In genomic region chr10:23341004-23341403, GRCh38 we compare ENCODE assay signal across 14 cellular contexts. TPM values are rescaled to one million over a fixed set of nuclear protein-coding genes. Genes with fewer than 3 reads are reported as not detected.
DNase-seq lines count a peak whose midpoint lies in the region; ATAC-seq, FAIRE-seq and TF ChIP-seq lines count a peak whose summit lies in the region.
"Had no signal": no experiment of that assay in that cellular context is flagged by ENCODE, and none has a peak within 500 bp of the region (broad histone marks: within the 10 kb centered on the region; RNA-seq: fewer than 3 reads in every experiment).

No MANE protein-coding gene starts in this region.

- peaks cover 41 to 46% (median 44%) of the 10 kb centered on the region in 3 donors for H3K4me1 Mint-ChIP-seq in T-cell
- H3K4me1 Mint-ChIP-seq in stimulated activated memory B cell treated with anti-CD40 and anti-IgM and Interleukin-4, amounts not matched to agents 10 μg/mL and 1 μg/mL and 100 μg/mL, for 72 hours, result peaks cover 16% of the 10 kb centered on the region

- H3K27me3 ChIP-seq in gastroesophageal sphincter, result peaks cover 31% of the 10 kb centered on the region

- peak; percentile 86 for FAIRE-seq in GM19239 (lab: Jason Lieb, UNC)

- no peaks in the 10 kb centered on the region for H3K36me3 Mint-ChIP-seq in T-cell
- no peaks in the 10 kb centered on the region for H3K36me3 Mint-ChIP-seq in stimulated activated memory B cell treated with anti-CD40 and anti-IgM and Interleukin-4, amounts not matched to agents 10 μg/mL and 1 μg/mL and 100 μg/mL, for 72 hours

- POLR2A ChIA-PET in T-cell (lab: Charles Lee), result interaction anchor here in 1 of 2 donors (1.2 kb wide), 1 partner anchor 100 kb away, joined by 3 read pairs; no protein-coding TSS in a partner anchor

- H3K4me1 ChIP-seq in gastroesophageal sphincter, result peaks cover 0 to 24% (median 0%) of the 10 kb centered on the region in 3 donors
- H3K4me1 ChIP-seq: prostate gland had no signal

- WGBS in gastroesophageal sphincter (ENCODE audit: low coverage in 1 of 2), 2 donors, result 46 to 55% methylated on average over 2 of the region's 2 CpGs

- no peaks in the 10 kb centered on the region for H3K9me3 Mint-ChIP-seq in T-cell
- peaks cover 3% of the 10 kb centered on the region for H3K9me3 Mint-ChIP-seq in stimulated activated memory B cell treated with anti-CD40 and anti-IgM and Interleukin-4, amounts not matched to agents 10 μg/mL and 1 μg/mL and 100 μg/mL, for 72 hours
- H3K9me3 Mint-ChIP-seq: endodermal cell had no signal

- TF ChIP-seq POLR2A in gastroesophageal sphincter (IDR thresholded peaks at IDR 0.05), result no peak

- no peak for TF ChIP-seq CTCF in gastroesophageal sphincter (IDR thresholded peaks at IDR 0.05)

- no peaks in the 10 kb centered on the region for H3K36me3 ChIP-seq in gastroesophageal sphincter
- H3K36me3 ChIP-seq: heart right ventricle, prostate gland had no signal

- no peak overlapping the region for H3K4me3 Mint-ChIP-seq in T-cell
- H3K4me3 Mint-ChIP-seq in stimulated activated memory B cell treated with anti-CD40 and anti-IgM and Interleukin-4, amounts not matched to agents 10 μg/mL and 1 μg/mL and 100 μg/mL, for 72 hours, result no peak overlapping the region
- H3K4me3 Mint-ChIP-seq: endodermal cell had no signal

- peak overlapping the region; percentile 37 to 79 for H3K27ac Mint-ChIP-seq in T-cell
- no peak overlapping the region for H3K27ac Mint-ChIP-seq in stimulated activated memory B cell treated with anti-CD40 and anti-IgM and Interleukin-4, amounts not matched to agents 10 μg/mL and 1 μg/mL and 100 μg/mL, for 72 hours
- H3K27ac Mint-ChIP-seq: endodermal cell had no signal

- peaks cover 0 to 4% of the 10 kb centered on the region in 2 donors for H3K27me3 Mint-ChIP-seq in T-cell
- peaks cover 36% of the 10 kb centered on the region for H3K27me3 Mint-ChIP-seq in stimulated activated memory B cell treated with anti-CD40 and anti-IgM and Interleukin-4, amounts not matched to agents 10 μg/mL and 1 μg/mL and 100 μg/mL, for 72 hours

- H3K27ac ChIP-seq in gastroesophageal sphincter, result no peak overlapping the region
- H3K27ac ChIP-seq: 22Rv1, prostate gland had no signal

- H3K9me3 ChIP-seq in gastroesophageal sphincter, result no peaks in the 10 kb centered on the region
- H3K9me3 ChIP-seq: heart right ventricle, prostate gland had no signal

- peak; percentile 0 for DNase-seq in NCI-H2196 treated with DMSO at 0.1 percent for 48 hours (lab: John Stamatoyannopoulos, UW; ENCODE audit: unreplicated experiment)
- DNase-seq in NCI-H2196 (lab: John Stamatoyannopoulos, UW; ENCODE audit: unreplicated experiment), result no peak
- DNase-seq in GM19239 (ENCODE audit: insufficient read length, low spot score), result no peak
- DNase-seq in T-cell, result peak in 1 of 34 experiments; percentile 20
- no peak for DNase-seq in left colon
- DNase-seq in HuH-7.5 (ENCODE audit: low spot score), result no peak
- DNase-seq: anterior cingulate cortex, endodermal cell, heart right ventricle, NCI-H526 had no signal

- intact Hi-C loops in left colon (cut with DNase I, micrococcal nuclease), result no loop called here

- no peak overlapping the region for H3K4me3 ChIP-seq in gastroesophageal sphincter
- H3K4me3 ChIP-seq: heart right ventricle, prostate gland had no signal

- no peak for TF ChIP-seq EP300 in gastroesophageal sphincter (IDR thresholded peaks at IDR 0.05)

- peak; percentile 53 to 78 (median 62) for ATAC-seq in T-cell (replicated peaks in 1 of 4)
- peak; percentile 58 for ATAC-seq in left colon
- ATAC-seq in stimulated activated memory B cell treated with anti-CD40 and anti-IgM and Interleukin-4, amounts not matched to agents 10 μg/mL and 1 μg/mL and 100 μg/mL, for 72 hours, result no peak
- ATAC-seq in gastroesophageal sphincter, result no peak
- ATAC-seq: heart right ventricle had no signal

- CTCF ChIA-PET in T-cell (lab: Charles Lee), result interaction anchor here in 1 of 2 donors (1.1 kb wide), 1 partner anchor 40 kb away, joined by 3 read pairs; no protein-coding TSS in a partner anchor

RNA-seq across cellular contexts. Expression of gene C10orf67, which starts 3.6 kb away (rescaled TPM):
- total RNA-seq in T-cell (under 1 TPM in 1 of 5 donors, not detected in 4; 0.13 TPM), left colon (not detected), gastroesophageal sphincter (not detected)
- total RNA-seq: endodermal cell had no signal

Comparison
In these comparisons a context has a peak if more than half of its experiments do, and no peak if none do; other contexts are left out.
1. ATAC-seq: peak in T-cell (4 of 4) and left colon (single experiment); none in stimulated activated memory B cell treated with anti-CD40 and anti-IgM and Interleukin-4, amounts not matched to agents 10 μg/mL and 1 μg/mL and 100 μg/mL, for 72 hours (single experiment) and gastroesophageal sphincter (single experiment).